ENCODE assay signal across 8 cellular contexts in the genomic region with DNA sequence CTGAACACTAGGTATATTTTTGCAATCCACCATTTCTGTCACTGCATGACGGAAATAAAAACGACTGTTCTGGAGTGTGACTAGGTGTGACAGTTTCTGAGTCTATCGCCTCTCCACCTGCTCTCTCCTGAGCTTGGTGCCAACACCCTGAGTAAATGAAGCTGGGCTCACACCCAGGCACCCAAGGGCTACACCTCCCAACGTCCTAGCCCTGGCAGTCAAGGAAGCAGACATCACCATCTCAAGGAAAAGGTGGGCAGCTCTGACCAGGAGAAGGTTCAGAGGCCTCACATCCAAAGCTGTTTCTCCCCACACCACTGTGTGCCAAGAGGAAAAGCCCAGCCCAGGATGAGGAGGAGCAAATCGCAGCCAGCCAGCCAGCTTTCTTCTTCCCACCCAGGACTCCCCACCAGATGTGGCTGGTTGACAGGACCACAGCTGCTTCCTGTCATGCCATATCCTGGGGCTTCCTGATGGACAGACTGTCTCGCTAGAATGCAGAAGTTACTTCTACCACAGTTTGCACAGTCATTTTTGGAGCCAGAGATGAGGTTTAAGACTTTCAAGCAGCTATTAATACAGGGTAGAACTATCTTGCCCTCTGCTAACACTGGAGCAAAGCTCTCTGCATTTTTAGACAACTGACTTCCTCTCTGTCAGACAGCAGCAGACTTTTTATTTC. TPM values are rescaled to one million over a fixed set of nuclear protein-coding genes. Genes with fewer than 3 reads are reported as not detected.
DNase-seq lines count a peak whose midpoint lies in the region; ATAC-seq and TF ChIP-seq lines count a peak whose summit lies in the region.

No MANE protein-coding gene starts in this region.

- no peaks in the 10 kb centered on the region for H3K9me3 Mint-ChIP-seq in CD14-positive monocyte
- no peaks in the 10 kb centered on the region for H3K9me3 Mint-ChIP-seq in activated T-helper 17 cell treated with anti-CD3 and anti-CD28 coated beads, Interleukin-2, amount 50 U/mL, for 72 hours

- ATAC-seq in HG03571 (IDR thresholded peaks at IDR 0.05; ENCODE audit: unreplicated experiment) (peak; percentile 42), left ventricle myocardium superior (peak; percentile 46)
- ATAC-seq in activated T-helper 17 cell treated with anti-CD3 and anti-CD28 coated beads, Interleukin-2, amount 50 U/mL, for 72 hours (replicated peaks): peak; percentile 57

- peaks cover 9 to 19% of the 10 kb centered on the region in 2 donors for H3K36me3 Mint-ChIP-seq in CD14-positive monocyte
- peaks cover 62% of the 10 kb centered on the region for H3K36me3 Mint-ChIP-seq in activated T-helper 17 cell treated with anti-CD3 and anti-CD28 coated beads, Interleukin-2, amount 50 U/mL, for 72 hours (ENCODE audit: low read depth)

- no peak for TF ChIP-seq CTCF in CD14-positive monocyte (IDR thresholded peaks at IDR 0.05)

- H3K27me3 Mint-ChIP-seq in CD14-positive monocyte (ENCODE audit: low read depth in 3 of 3): peaks cover 0 to 4% (median 0%) of the 10 kb centered on the region in 3 donors
- no peaks in the 10 kb centered on the region for H3K27me3 Mint-ChIP-seq in activated T-helper 17 cell treated with anti-CD3 and anti-CD28 coated beads, Interleukin-2, amount 50 U/mL, for 72 hours

- H3K4me1 Mint-ChIP-seq in CD14-positive monocyte: peaks cover 82% of the 10 kb centered on the region
- H3K4me1 Mint-ChIP-seq in activated T-helper 17 cell treated with anti-CD3 and anti-CD28 coated beads, Interleukin-2, amount 50 U/mL, for 72 hours: peaks cover 57% of the 10 kb centered on the region

- peak overlapping the region; percentile 26 to 77 for H3K4me3 Mint-ChIP-seq in CD14-positive monocyte
- H3K4me3 Mint-ChIP-seq in activated T-helper 17 cell treated with anti-CD3 and anti-CD28 coated beads, Interleukin-2, amount 50 U/mL, for 72 hours: peak overlapping the region; percentile 97

- peak; percentile 71 for DNase-seq in CD14-positive monocyte (ENCODE audit: low spot score)
- peak; percentile 77 for DNase-seq in GM19238 (ENCODE audit: insufficient read length, low spot score)
- DNase-seq in left ventricle myocardium superior: peak; percentile 81
- peak; percentile 10 for DNase-seq in stimulated activated CD4-positive, alpha-beta T cell treated with anti-CD3 and anti-CD28 coated beads, Interleukin-4, amount 100 ng/mL, for 1 hour
- no peak for DNase-seq in DMS114 treated with DMSO at 0.1 percent for 48 hours (lab: John Stamatoyannopoulos, UW; ENCODE audit: unreplicated experiment)
- DNase-seq in NCI-H226: no peak

- H3K27ac Mint-ChIP-seq in CD14-positive monocyte: peak overlapping the region; percentile 91 to 98 (median 97)
- H3K27ac Mint-ChIP-seq in activated T-helper 17 cell treated with anti-CD3 and anti-CD28 coated beads, Interleukin-2, amount 50 U/mL, for 72 hours: peak overlapping the region; percentile 86

- intact Hi-C loops in CD14-positive monocyte (cut with micrococcal nuclease) (loop anchor here in 1 of 2 donors (5.0 kb wide), 1 partner anchor 32 kb away; no protein-coding TSS in a partner anchor), left ventricle myocardium superior (cut with micrococcal nuclease) (no loop called here)

RNA-seq across cellular contexts. Expression of a gene that starts 3.3 kb away (rescaled TPM):
- 100 to 1,000 TPM; 124 to 158 TPM for polyA plus RNA-seq in CD14-positive monocyte
- total RNA-seq in activated T-helper 17 cell treated with anti-CD3 and anti-CD28 coated beads, Interleukin-2, amount 50 U/mL, for 72 hours: 100 to 1,000 TPM in 1 of 2 donors, 10 to 100 TPM in 1; 87.1 to 111 TPM
- total RNA-seq in left ventricle myocardium superior: 46.2 TPM

RNA-seq across cellular contexts. Expression of a gene that starts 20.0 kb away (rescaled TPM):
- polyA plus RNA-seq in CD14-positive monocyte: 10 to 100 TPM; 19.2 to 19.7 TPM
- total RNA-seq in activated T-helper 17 cell treated with anti-CD3 and anti-CD28 coated beads, Interleukin-2, amount 50 U/mL, for 72 hours: 10 to 100 TPM; 51.8 to 98.5 TPM
- 53.7 TPM for total RNA-seq in left ventricle myocardium superior

RNA-seq across cellular contexts. Expression of a gene that starts 26.9 kb away (rescaled TPM):
- 10 to 100 TPM in 1 of 2 donors, 1 to 10 TPM in 1; 9.4 to 16.0 TPM for polyA plus RNA-seq in CD14-positive monocyte
- 10 to 100 TPM; 44.1 to 46.7 TPM for total RNA-seq in activated T-helper 17 cell treated with anti-CD3 and anti-CD28 coated beads, Interleukin-2, amount 50 U/mL, for 72 hours
- total RNA-seq in left ventricle myocardium superior: 47.5 TPM

RNA-seq across cellular contexts. Expression of a gene that starts 36.8 kb away (rescaled TPM):
- 10 to 100 TPM; 11.7 to 17.1 TPM for polyA plus RNA-seq in CD14-positive monocyte
- 10 to 100 TPM; 65.6 to 98.3 TPM for total RNA-seq in activated T-helper 17 cell treated with anti-CD3 and anti-CD28 coated beads, Interleukin-2, amount 50 U/mL, for 72 hours
- total RNA-seq in left ventricle myocardium superior: 110 TPM

RNA-seq across cellular contexts. Expression of a gene that starts 43.4 kb away (rescaled TPM):
- not detected for polyA plus RNA-seq in CD14-positive monocyte
- under 1 TPM; 0.15 to 0.19 TPM for total RNA-seq in activated T-helper 17 cell treated with anti-CD3 and anti-CD28 coated beads, Interleukin-2, amount 50 U/mL, for 72 hours
- total RNA-seq in left ventricle myocardium superior: 4.1 TPM

Comparison
In these comparisons a context has a peak if more than half of its experiments do, and no peak if none do; other contexts are left out.
1. DNase-seq: peak in CD14-positive monocyte (single experiment), GM19238 (single experiment), left ventricle myocardium superior (single experiment) and stimulated activated CD4-positive, alpha-beta T cell treated with anti-CD3 and anti-CD28 coated beads, Interleukin-4, amount 100 ng/mL, for 1 hour (single experiment); none in DMS114 treated with DMSO at 0.1 percent for 48 hours (single experiment) and NCI-H226 (single experiment).
2. Peak in every context shown above with its lines, with median percentiles within 50 percentile points of each other: ATAC-seq.